1 cellular context compared by ENCODE assay signal in the genomic region with DNA sequence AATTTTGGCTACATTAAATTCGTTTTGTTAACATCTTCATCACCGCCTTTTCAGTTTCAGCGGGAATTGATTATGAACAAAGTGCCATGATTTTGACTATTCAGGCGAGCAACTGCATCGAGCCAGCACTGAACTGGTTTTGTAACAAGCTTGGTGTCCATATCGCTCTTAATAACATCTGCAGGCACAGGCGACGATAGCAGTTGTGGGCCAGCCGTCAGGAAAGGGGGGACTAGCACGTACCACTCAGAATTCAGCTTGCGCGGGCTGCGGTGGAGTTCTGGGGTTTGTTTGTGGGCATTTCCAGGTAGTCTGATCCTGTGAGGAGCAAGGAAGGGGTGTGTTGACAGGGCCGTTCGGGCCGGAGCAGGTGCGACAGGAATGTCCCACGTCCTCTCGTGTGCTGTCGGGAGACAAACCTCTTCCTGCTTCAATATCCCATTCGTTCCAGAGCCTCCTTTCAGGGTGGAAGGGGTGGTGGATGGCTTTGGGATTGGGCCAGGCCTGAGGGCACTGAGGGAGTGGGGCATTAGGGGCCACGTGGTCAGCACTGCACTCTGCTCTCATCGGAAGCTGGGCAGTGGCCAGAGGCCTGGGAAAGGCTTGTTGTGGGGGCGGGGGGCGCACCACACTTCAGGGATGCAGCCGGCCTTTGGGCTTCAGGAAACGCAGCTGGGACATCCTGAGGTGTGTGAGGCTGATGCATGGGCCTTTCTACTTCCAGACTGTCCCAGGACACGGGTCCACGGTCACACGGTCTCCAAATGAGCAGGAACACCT.
TF ChIP-seq lines count a peak whose summit lies in the region.

No MANE protein-coding gene starts in this region.

TF ChIP-seq in GM23338, 12 proteins besides CTCF, POLR2A, EP300 and RAD21 (continued from another document):
- TF ChIP-seq, protein P1, sequence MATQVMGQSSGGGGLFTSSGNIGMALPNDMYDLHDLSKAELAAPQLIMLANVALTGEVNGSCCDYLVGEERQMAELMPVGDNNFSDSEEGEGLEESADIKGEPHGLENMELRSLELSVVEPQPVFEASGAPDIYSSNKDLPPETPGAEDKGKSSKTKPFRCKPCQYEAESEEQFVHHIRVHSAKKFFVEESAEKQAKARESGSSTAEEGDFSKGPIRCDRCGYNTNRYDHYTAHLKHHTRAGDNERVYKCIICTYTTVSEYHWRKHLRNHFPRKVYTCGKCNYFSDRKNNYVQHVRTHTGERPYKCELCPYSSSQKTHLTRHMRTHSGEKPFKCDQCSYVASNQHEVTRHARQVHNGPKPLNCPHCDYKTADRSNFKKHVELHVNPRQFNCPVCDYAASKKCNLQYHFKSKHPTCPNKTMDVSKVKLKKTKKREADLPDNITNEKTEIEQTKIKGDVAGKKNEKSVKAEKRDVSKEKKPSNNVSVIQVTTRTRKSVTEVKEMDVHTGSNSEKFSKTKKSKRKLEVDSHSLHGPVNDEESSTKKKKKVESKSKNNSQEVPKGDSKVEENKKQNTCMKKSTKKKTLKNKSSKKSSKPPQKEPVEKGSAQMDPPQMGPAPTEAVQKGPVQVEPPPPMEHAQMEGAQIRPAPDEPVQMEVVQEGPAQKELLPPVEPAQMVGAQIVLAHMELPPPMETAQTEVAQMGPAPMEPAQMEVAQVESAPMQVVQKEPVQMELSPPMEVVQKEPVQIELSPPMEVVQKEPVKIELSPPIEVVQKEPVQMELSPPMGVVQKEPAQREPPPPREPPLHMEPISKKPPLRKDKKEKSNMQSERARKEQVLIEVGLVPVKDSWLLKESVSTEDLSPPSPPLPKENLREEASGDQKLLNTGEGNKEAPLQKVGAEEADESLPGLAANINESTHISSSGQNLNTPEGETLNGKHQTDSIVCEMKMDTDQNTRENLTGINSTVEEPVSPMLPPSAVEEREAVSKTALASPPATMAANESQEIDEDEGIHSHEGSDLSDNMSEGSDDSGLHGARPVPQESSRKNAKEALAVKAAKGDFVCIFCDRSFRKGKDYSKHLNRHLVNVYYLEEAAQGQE (IDR thresholded peaks at IDR 0.05; ENCODE audit: unreplicated experiment) = no peak
- no peak for TF ChIP-seq CREB1 (CRISPR knock-in tag; IDR thresholded peaks at IDR 0.05; ENCODE audit: low read depth)
- no peak for TF ChIP-seq STAT1 (IDR thresholded peaks at IDR 0.05; ENCODE audit: unreplicated experiment)
- TF ChIP-seq, protein P2, sequence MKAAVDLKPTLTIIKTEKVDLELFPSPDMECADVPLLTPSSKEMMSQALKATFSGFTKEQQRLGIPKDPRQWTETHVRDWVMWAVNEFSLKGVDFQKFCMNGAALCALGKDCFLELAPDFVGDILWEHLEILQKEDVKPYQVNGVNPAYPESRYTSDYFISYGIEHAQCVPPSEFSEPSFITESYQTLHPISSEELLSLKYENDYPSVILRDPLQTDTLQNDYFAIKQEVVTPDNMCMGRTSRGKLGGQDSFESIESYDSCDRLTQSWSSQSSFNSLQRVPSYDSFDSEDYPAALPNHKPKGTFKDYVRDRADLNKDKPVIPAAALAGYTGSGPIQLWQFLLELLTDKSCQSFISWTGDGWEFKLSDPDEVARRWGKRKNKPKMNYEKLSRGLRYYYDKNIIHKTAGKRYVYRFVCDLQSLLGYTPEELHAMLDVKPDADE (IDR thresholded peaks at IDR 0.05) = no peak
- TF ChIP-seq POLR2AphosphoS5 (IDR thresholded peaks at IDR 0.05; ENCODE audit: low read depth) = no peak
- no peak for TF ChIP-seq NANOG (IDR thresholded peaks at IDR 0.05; ENCODE audit: borderline replicate concordance)
- no peak for TF ChIP-seq ZNF331 (CRISPR knock-in tag; IDR thresholded peaks at IDR 0.05; ENCODE audit: low read depth)
